Comparison of ENCODE assay signal across 8 cellular contexts in the genomic region with DNA sequence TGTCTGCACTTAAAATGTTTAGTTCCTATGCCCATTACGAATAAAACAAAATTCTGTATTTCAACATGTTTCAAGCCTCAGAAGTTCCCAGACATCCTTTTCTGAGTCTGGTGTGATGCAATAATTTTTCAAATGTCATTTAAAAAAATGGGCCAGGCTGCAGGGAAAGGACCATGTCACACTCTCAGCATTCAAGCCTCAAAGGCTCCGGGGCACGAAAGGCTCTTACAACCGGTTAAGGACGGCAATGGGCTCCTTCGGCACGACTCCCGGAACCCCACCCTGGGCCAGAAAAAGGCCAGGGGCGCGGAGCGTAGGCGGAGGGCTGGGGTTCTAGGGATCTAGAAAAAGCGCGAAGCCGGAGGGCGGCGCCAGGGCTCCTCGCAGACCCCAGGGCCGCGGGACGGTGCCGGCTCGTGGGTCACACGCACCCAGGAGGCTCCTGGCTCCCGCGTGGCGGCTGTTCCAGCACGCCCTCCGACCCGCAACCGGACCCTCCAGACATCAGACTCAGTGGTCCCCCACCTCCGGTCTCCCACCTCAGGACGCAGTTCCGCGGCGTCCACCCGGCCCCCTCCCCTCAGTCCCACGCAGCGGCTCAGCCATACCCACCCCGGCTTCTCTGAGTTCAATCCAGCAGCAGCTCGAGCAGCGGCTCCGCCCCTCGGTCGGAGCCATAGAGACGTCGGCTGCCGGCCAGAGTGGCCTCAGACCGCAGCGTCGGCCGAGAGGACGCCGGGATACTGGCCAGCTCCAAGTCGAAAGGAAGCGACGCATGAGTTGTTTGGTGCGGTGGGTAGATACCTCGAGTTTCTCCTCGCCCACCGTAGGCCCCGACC. TPM values are rescaled to one million over a fixed set of nuclear protein-coding genes. Genes with fewer than 3 reads are reported as not detected.
DNase-seq lines count a peak whose midpoint lies in the region; ATAC-seq lines count a peak whose summit lies in the region.

A gene with protein sequence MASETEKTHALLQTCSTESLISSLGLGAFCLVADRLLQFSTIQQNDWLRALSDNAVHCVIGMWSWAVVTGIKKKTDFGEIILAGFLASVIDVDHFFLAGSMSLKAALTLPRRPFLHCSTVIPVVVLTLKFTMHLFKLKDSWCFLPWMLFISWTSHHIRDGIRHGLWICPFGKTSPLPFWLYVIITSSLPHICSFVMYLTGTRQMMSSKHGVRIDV (minus strand): TSS at position 656 of the 839 bp plus-strand sequence. CDS start 29,896 bp downstream, outside the sequence.

- no peaks in the 10 kb centered on the region for H3K4me1 ChIP-seq in NT2/D1 (ENCODE audit: insufficient read depth, insufficient read length)
- H3K4me1 ChIP-seq in endocrine pancreas (ENCODE audit: control insufficient read depth, insufficient read depth, low read length) = peaks cover 7% of the 10 kb centered on the region

- H3K27me3 ChIP-seq in NT2/D1 (ENCODE audit: insufficient read depth, insufficient read length) (no peaks in the 10 kb centered on the region), endocrine pancreas (ENCODE audit: control insufficient read depth, insufficient read depth, low read length) (no peaks in the 10 kb centered on the region)

- DNase-seq in COLO829 (ENCODE audit: low spot score) (peak; percentile 69), HT1080 (ENCODE audit: low read depth) (peak; percentile 91), NT2/D1 (ENCODE audit: low read depth, low spot score) (peak; percentile 72), mesenteric fat pad (ENCODE audit: low spot score) (peak; percentile 96)
- DNase-seq in activated CD8-positive, alpha-beta memory T cell treated with anti-CD3 and anti-CD28 coated beads, Interleukin-2, amount 10 ng/mL, durations not matched to agents 7 days and 5 days = peak; percentile 92
- peak; percentile 69 for DNase-seq in stimulated activated CD8-positive, alpha-beta memory T cell treated with anti-CD3 and anti-CD28 coated beads, Interleukin-15, amount 100 ng/mL, for 24 hours (ENCODE audit: low read depth)

- ATAC-seq in GM21360 (IDR thresholded peaks at IDR 0.05; ENCODE audit: unreplicated experiment) = peak; percentile 86
- peak; percentile 84 for ATAC-seq in activated CD8-positive, alpha-beta memory T cell treated with anti-CD3 and anti-CD28 coated beads, Interleukin-2, amount 10 ng/mL, durations not matched to agents 7 days and 5 days

- peak within 1 kb of the TSS; percentile 98 for H3K4me3 Mint-ChIP-seq in activated CD8-positive, alpha-beta memory T cell treated with anti-CD3 and anti-CD28 coated beads, Interleukin-2, amount 10 ng/mL, durations not matched to agents 7 days and 5 days

- H3K27me3 Mint-ChIP-seq in activated CD8-positive, alpha-beta memory T cell treated with anti-CD3 and anti-CD28 coated beads, Interleukin-2, amount 10 ng/mL, durations not matched to agents 7 days and 5 days = no peaks in the 10 kb centered on the region

- H3K36me3 ChIP-seq in NT2/D1 (ENCODE audit: insufficient read depth, insufficient read length, low read length) (peaks cover 2% of the 10 kb centered on the region), endocrine pancreas (ENCODE audit: control insufficient read depth, insufficient read depth, low read length) (no peaks in the 10 kb centered on the region)

- H3K27ac Mint-ChIP-seq in activated CD8-positive, alpha-beta memory T cell treated with anti-CD3 and anti-CD28 coated beads, Interleukin-2, amount 10 ng/mL, durations not matched to agents 7 days and 5 days = peak within 1 kb of the TSS; percentile 100

- H3K4me3 ChIP-seq in NT2/D1 (ENCODE audit: insufficient read length, low read depth) (peak within 1 kb of the TSS; percentile 80), endocrine pancreas (ENCODE audit: control insufficient read depth, insufficient read depth, low read length) (peak within 1 kb of the TSS; percentile 73)

- CTCF ChIA-PET in activated CD8-positive, alpha-beta memory T cell treated with anti-CD3 and anti-CD28 coated beads, Interleukin-2, amount 10 ng/mL, durations not matched to agents 7 days and 5 days (lab: Charles Lee) = interaction anchor here (0.8 to 3.2 kb wide), 39 partner anchors 8 to 1326 kb away, joined by 3 to 25 read pairs (median 4); a partner anchor contains a TSS

- H3K9me3 ChIP-seq in NT2/D1 (ENCODE audit: insufficient read depth, low read length) = no peaks in the 10 kb centered on the region
- H3K9me3 ChIP-seq in endocrine pancreas (ENCODE audit: control insufficient read depth, low read length) = no peaks in the 10 kb centered on the region

- H3K9me3 Mint-ChIP-seq in activated CD8-positive, alpha-beta memory T cell treated with anti-CD3 and anti-CD28 coated beads, Interleukin-2, amount 10 ng/mL, durations not matched to agents 7 days and 5 days (ENCODE audit: low read depth) = no peaks in the 10 kb centered on the region

- H3K9ac ChIP-seq in NT2/D1 (ENCODE audit: insufficient read length, low read depth) (peak within 1 kb of the TSS; percentile 96), endocrine pancreas (ENCODE audit: control insufficient read depth, insufficient read depth, low read length) (peak within 1 kb of the TSS; percentile 66)

- peaks cover 17% of the 10 kb centered on the region for H3K36me3 Mint-ChIP-seq in activated CD8-positive, alpha-beta memory T cell treated with anti-CD3 and anti-CD28 coated beads, Interleukin-2, amount 10 ng/mL, durations not matched to agents 7 days and 5 days

- peaks cover 45% of the 10 kb centered on the region for H3K4me1 Mint-ChIP-seq in activated CD8-positive, alpha-beta memory T cell treated with anti-CD3 and anti-CD28 coated beads, Interleukin-2, amount 10 ng/mL, durations not matched to agents 7 days and 5 days

RNA-seq across cellular contexts. Expression of the gene that starts here (rescaled TPM):
- 15.1 and 17.3 TPM in 2 replicates for total RNA-seq in HT1080 (2014; rRNA removed; shearing (Covaris generic))
- polyA plus RNA-seq in HT1080 (2015; cell fraction: cytosol; rRNA removed) = 18.4 and 20.6 TPM in 2 replicates
- polyA plus RNA-seq in HT1080 (2015; cell fraction: nucleus; rRNA removed) = 21.7 and 23.1 TPM in 2 replicates
- 10 to 100 TPM; 13.9 to 21.9 TPM for total RNA-seq in activated CD8-positive, alpha-beta memory T cell treated with anti-CD3 and anti-CD28 coated beads, Interleukin-2, amount 10 ng/mL, durations not matched to agents 7 days and 5 days
- total RNA-seq in mesenteric fat pad = 11.0 TPM

Comparison
In these comparisons a context has a peak if more than half of its experiments do, and no peak if none do; other contexts are left out.
1. Peak in every context shown above with its lines: DNase-seq, ATAC-seq and H3K4me3 ChIP-seq.